16 cellular contexts compared by ENCODE assay signal in the genomic region with DNA sequence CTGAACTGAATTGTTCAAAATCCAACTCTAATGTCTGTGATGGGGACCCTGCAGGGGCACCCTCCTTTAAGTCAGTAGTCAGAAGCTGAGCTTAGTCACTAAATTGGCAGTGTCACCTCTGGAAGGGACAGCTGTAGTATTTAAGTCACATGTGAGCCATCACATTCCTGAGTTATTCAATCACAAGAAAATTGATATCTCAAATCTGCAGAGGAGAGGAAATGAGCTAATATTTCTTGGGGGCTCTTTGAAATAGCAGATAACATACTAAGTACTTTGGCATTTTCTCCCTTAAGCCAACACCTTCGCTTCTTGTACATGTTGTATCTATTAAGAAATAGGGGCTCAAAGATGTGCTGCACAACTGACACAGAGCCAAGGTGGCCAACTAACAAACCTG.
DNase-seq lines count a peak whose midpoint lies in the region; ATAC-seq, FAIRE-seq and TF ChIP-seq lines count a peak whose summit lies in the region.
"Had no signal": no experiment of that assay in that cellular context is flagged by ENCODE, and none has a peak within 500 bp of the region (broad histone marks: within the 10 kb centered on the region; RNA-seq: fewer than 3 reads in every experiment).

No MANE protein-coding gene starts in this region.

- peak overlapping the region; percentile 67 for H3K4me2 ChIP-seq in astrocyte (ENCODE audit: low read length)
- H3K4me2 ChIP-seq: KMS-11 had no signal

- H3K79me2 ChIP-seq in ACC112 (ENCODE audit: control insufficient read depth, insufficient read depth, low read length, unreplicated experiment) = no peaks in the 10 kb centered on the region
- H3K79me2 ChIP-seq in astrocyte (ENCODE audit: insufficient read depth, low read length) = no peaks in the 10 kb centered on the region

- H3K27ac Mint-ChIP-seq in astrocyte (ENCODE audit: unreplicated experiment) = peak overlapping the region; percentile 55
- H3K27ac Mint-ChIP-seq: activated CD4-positive, alpha-beta memory T cell treated with anti-CD3 and anti-CD28 coated beads, Interleukin-2, amount 10 ng/mL, durations not matched to agents 7 days and 5 days; activated T-helper 2 cell treated with anti-CD3 and anti-CD28 coated beads, Interferon-gamma antibody, Interleukin-2, Interleukin-4, amounts not matched to agents 10 μg/mL and 5 μg/mL and 100 μg/mL, durations not matched to agents 14 hours and 24 hours and 36 hours had no signal

- H3K36me3 ChIP-seq in ACC112 (ENCODE audit: insufficient read depth, low read length) (no peaks in the 10 kb centered on the region), astrocyte (ENCODE audit: insufficient read depth, low read length) (no peaks in the 10 kb centered on the region)
- H3K36me3 ChIP-seq: ascending aorta, suprapubic skin had no signal

- H3K27me3 ChIP-seq in ACC112 (ENCODE audit: insufficient read depth, low read length) (no peaks in the 10 kb centered on the region), astrocyte (ENCODE audit: insufficient read depth, low read length) (no peaks in the 10 kb centered on the region)
- H3K27me3 ChIP-seq: ascending aorta, suprapubic skin had no signal

- peaks cover 23% of the 10 kb centered on the region for H3K4me1 Mint-ChIP-seq in astrocyte (ENCODE audit: low read depth, unreplicated experiment)

- H3K36me3 Mint-ChIP-seq in astrocyte (ENCODE audit: low read depth, unreplicated experiment) = no peaks in the 10 kb centered on the region

- ATAC-seq in GM18517 (IDR thresholded peaks at IDR 0.05; ENCODE audit: unreplicated experiment) = no peak

- peak overlapping the region; percentile 8; the same call in 1 of the 2 replicates for H3K4me3 ChIP-seq in ACC112 (ENCODE audit: low read depth, low read length)
- H3K4me3 ChIP-seq in astrocyte (ENCODE audit: insufficient read depth, low read depth, low read length) = peak overlapping the region; percentile 6
- H3K4me3 ChIP-seq: ascending aorta, suprapubic skin had no signal

- FAIRE-seq in astrocyte (lab: Jason Lieb, UNC) = peak; percentile 77

- TF ChIP-seq CTCF in astrocyte (IDR thresholded peaks at IDR 0.05; ENCODE audit: insufficient read depth, low read depth, low read length) = no peak

- peak overlapping the region; percentile 68 for H3K27ac ChIP-seq in ACC112 (ENCODE audit: low read depth, low read length)
- H3K27ac ChIP-seq in astrocyte (ENCODE audit: low read depth, low read length) = peak overlapping the region; percentile 52
- H3K27ac ChIP-seq: ascending aorta, KMS-11, suprapubic skin had no signal

- no peaks in the 10 kb centered on the region for H3K9me3 ChIP-seq in astrocyte (ENCODE audit: insufficient read depth, low read depth, low read length)
- H3K9me3 ChIP-seq: ascending aorta, suprapubic skin had no signal

- peaks cover 4% of the 10 kb centered on the region for H3K9me3 Mint-ChIP-seq in astrocyte (ENCODE audit: unreplicated experiment)
- H3K9me3 Mint-ChIP-seq: activated CD4-positive, alpha-beta memory T cell treated with anti-CD3 and anti-CD28 coated beads, Interleukin-2, amount 10 ng/mL, durations not matched to agents 7 days and 5 days; activated T-helper 2 cell treated with anti-CD3 and anti-CD28 coated beads, Interferon-gamma antibody, Interleukin-2, Interleukin-4, amounts not matched to agents 10 μg/mL and 5 μg/mL and 100 μg/mL, durations not matched to agents 14 hours and 24 hours and 36 hours had no signal

- H2AFZ ChIP-seq in ACC112 (ENCODE audit: low read length, unreplicated experiment) = no peak overlapping the region
- no peak overlapping the region for H2AFZ ChIP-seq in astrocyte (ENCODE audit: low read depth, low read length)

- H3K4me3 Mint-ChIP-seq in astrocyte (ENCODE audit: unreplicated experiment) = no peak overlapping the region
- H3K4me3 Mint-ChIP-seq: activated CD4-positive, alpha-beta memory T cell treated with anti-CD3 and anti-CD28 coated beads, Interleukin-2, amount 10 ng/mL, durations not matched to agents 7 days and 5 days had no signal

- peak overlapping the region; percentile 19 for H3K9ac ChIP-seq in astrocyte (ENCODE audit: low read length)
- H3K9ac ChIP-seq: KMS-11 had no signal

- H4K20me1 ChIP-seq in astrocyte (ENCODE audit: insufficient read depth, low read length) = no peaks in the 10 kb centered on the region

- DNase-seq in HS-5 (ENCODE audit: low read depth) (peak; percentile 94), astrocyte (ENCODE audit: low read depth) (peak; percentile 73), hepatic stellate cell (ENCODE audit: low spot score) (peak; percentile 60), NCI-H524 treated with DMSO at 0.1 percent for 48 hours (lab: John Stamatoyannopoulos, UW) (no peak), amniotic stem cell (lab: John Stamatoyannopoulos, UW) (no peak)
- DNase-seq in activated CD4-positive, alpha-beta T cell treated with anti-CD3 and anti-CD28 coated beads for 48 hours = no peak
- DNase-seq: activated CD4-positive, alpha-beta memory T cell treated with anti-CD3 and anti-CD28 coated beads, Interleukin-2, amount 10 ng/mL, durations not matched to agents 7 days and 5 days; NCI-H1436 treated with DMSO at 0.1 percent for 48 hours; NCI-H510A treated with DMSO at 0.1 percent for 48 hours; RPMI8226 had no signal

- H3K27me3 Mint-ChIP-seq in astrocyte (ENCODE audit: low read depth, unreplicated experiment) = peaks cover 3% of the 10 kb centered on the region

- H3K4me1 ChIP-seq in ACC112 (ENCODE audit: control insufficient read depth, insufficient read depth, low read length, unreplicated experiment) (peaks cover 43% of the 10 kb centered on the region), astrocyte (ENCODE audit: insufficient read depth, low read length) (peaks cover 18% of the 10 kb centered on the region)
- H3K4me1 ChIP-seq: suprapubic skin had no signal

Comparison
In these comparisons a context has a peak if more than half of its experiments do, and no peak if none do; other contexts are left out.
1. DNase-seq: peak in HS-5 (single experiment), astrocyte (single experiment) and hepatic stellate cell (single experiment); none in NCI-H524 treated with DMSO at 0.1 percent for 48 hours (single experiment), activated CD4-positive, alpha-beta T cell treated with anti-CD3 and anti-CD28 coated beads for 48 hours (single experiment) and amniotic stem cell (single experiment).